1 cellular context compared by ENCODE assay signal in the genomic region with DNA sequence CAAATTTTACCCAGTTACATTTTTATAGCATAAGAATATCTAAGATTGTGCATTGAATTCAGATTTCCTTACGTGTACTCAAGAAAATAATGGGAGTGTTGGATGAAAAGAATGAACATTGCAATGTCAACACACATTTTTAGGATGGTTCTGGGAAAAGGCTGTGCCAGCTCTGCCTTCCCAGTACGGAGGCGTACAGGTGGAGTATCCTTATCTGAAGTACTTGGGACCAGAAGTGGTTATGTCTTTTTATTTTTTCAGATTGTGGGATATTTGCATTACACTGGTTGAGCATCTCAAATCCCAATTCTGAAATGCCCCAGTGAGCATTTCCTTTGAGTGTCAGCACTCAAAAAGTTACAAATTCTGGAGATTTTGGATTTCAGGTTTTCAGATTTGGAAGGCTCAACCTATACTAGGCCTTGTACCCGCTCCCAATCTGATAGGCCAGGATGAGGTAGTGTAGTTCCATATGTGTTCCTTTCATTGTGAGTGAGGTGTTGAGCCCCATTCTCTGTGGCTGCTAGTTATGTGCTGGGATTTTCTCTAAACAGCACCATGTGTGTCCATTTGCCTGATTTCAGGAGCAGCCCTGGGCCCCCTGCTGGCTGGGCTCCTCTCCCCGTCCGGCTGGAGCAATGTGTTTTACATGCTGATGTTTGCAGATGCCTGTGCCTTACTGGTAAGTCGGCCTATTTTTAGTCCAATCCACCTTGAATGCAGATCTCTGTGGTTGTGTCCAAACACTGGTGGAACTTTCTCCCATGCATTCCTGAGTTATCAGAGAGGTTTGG.
TF ChIP-seq lines count a peak whose summit lies in the region.

No MANE protein-coding gene starts in this region.

TF ChIP-seq in K562, 482 proteins besides CTCF, POLR2A, EP300 and RAD21 (continued from another document):
- TF ChIP-seq, protein P1, sequence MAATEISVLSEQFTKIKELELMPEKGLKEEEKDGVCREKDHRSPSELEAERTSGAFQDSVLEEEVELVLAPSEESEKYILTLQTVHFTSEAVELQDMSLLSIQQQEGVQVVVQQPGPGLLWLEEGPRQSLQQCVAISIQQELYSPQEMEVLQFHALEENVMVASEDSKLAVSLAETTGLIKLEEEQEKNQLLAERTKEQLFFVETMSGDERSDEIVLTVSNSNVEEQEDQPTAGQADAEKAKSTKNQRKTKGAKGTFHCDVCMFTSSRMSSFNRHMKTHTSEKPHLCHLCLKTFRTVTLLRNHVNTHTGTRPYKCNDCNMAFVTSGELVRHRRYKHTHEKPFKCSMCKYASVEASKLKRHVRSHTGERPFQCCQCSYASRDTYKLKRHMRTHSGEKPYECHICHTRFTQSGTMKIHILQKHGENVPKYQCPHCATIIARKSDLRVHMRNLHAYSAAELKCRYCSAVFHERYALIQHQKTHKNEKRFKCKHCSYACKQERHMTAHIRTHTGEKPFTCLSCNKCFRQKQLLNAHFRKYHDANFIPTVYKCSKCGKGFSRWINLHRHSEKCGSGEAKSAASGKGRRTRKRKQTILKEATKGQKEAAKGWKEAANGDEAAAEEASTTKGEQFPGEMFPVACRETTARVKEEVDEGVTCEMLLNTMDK (IDR thresholded peaks at IDR 0.05; ENCODE audit: borderline replicate concordance, insufficient read depth, low read depth, low read length, poor library complexity, severe bottlenecking), result peak; percentile 23
